In genomic region chr21:31659286-31660133, GRCh38 we compare ENCODE assay signal across 8 cellular contexts. TPM values are rescaled to one million over a fixed set of nuclear protein-coding genes. Genes with fewer than 3 reads are reported as not detected.
A peak's percentile ranks its signal among the peaks of the same experiment; 100 is the strongest.
DNase-seq lines count a peak whose midpoint lies in the region; ATAC-seq lines count a peak whose summit lies in the region.

Gene SOD1 (plus strand): TSS chr21:31659693. CDS start chr21:31659770, 77 bp downstream.

- peaks cover 29% of the 10 kb centered on the region for H3K4me1 ChIP-seq in effector memory CD4-positive, alpha-beta T cell (ENCODE audit: control insufficient read depth, insufficient read depth, low read length, poor library complexity, severe bottlenecking)

- H3K27me3 ChIP-seq in effector memory CD4-positive, alpha-beta T cell (replicated peaks; ENCODE audit: control insufficient read depth, insufficient read depth, low read length, poor library complexity, severe bottlenecking), result no peaks in the 10 kb centered on the region

- peaks cover 11% of the 10 kb centered on the region for H3K36me3 ChIP-seq in effector memory CD4-positive, alpha-beta T cell (ENCODE audit: control insufficient read depth, insufficient read depth, low read length)

- peak within 1 kb of the TSS; percentile 88 for H3K27ac ChIP-seq in effector memory CD4-positive, alpha-beta T cell (ENCODE audit: insufficient read depth, low read length, poor library complexity, severe bottlenecking)

- peak within 1 kb of the TSS; percentile 76 for H3K4me3 ChIP-seq in effector memory CD4-positive, alpha-beta T cell (ENCODE audit: insufficient read depth, low read depth, low read length, poor library complexity, severe bottlenecking)

- no peaks in the 10 kb centered on the region for H3K9me3 ChIP-seq in effector memory CD4-positive, alpha-beta T cell (ENCODE audit: control insufficient read depth, low read length)

- CTCF ChIA-PET in activated CD8-positive, alpha-beta memory T cell treated with anti-CD3 and anti-CD28 coated beads for 36 hours (lab: Charles Lee), result no interaction called here

- DNase-seq in COR-L47 (lab: John Stamatoyannopoulos, UW) (peak; percentile 94), HT1080 (ENCODE audit: low read depth) (peak; percentile 91), NOMO-1 (lab: John Stamatoyannopoulos, UW; ENCODE audit: unreplicated experiment in 2 of 2) (peak; percentile 90 to 97), medulla oblongata (ENCODE audit: extremely low spot score) (peak; percentile 98)
- DNase-seq in effector memory CD4-positive, alpha-beta T cell, result peak; percentile 92 to 94 (median 93)
- DNase-seq in stimulated activated CD4-positive, alpha-beta T cell treated with anti-CD3 and anti-CD28 coated beads, TNF-alpha, amount 100 ng/mL, for 48 hours (ENCODE audit: low read depth in 3 of 3), result peak; percentile 91 to 94 (median 93)

- POLR2A ChIA-PET in activated CD8-positive, alpha-beta memory T cell treated with anti-CD3 and anti-CD28 coated beads for 36 hours (lab: Charles Lee), result no interaction called here

- ATAC-seq in GM21367 (IDR thresholded peaks at IDR 0.05; ENCODE audit: unreplicated experiment), result peak; percentile 88

RNA-seq across cellular contexts. Expression of gene SOD1, which starts in this region (rescaled TPM):
- total RNA-seq in HT1080 (2014; rRNA removed; shearing (Covaris generic)), result 205 and 240 TPM in 2 replicates
- polyA plus RNA-seq in HT1080 (2015; cell fraction: cytosol; rRNA removed), result 289 and 301 TPM in 2 replicates
- 137 and 141 TPM in 2 replicates for polyA plus RNA-seq in HT1080 (2015; cell fraction: nucleus; rRNA removed)
- 100 to 1,000 TPM; 300 to 308 TPM for total RNA-seq in activated CD8-positive, alpha-beta memory T cell treated with anti-CD3 and anti-CD28 coated beads for 36 hours

Comparison
In these comparisons a context has a peak if more than half of its experiments do, and no peak if none do; other contexts are left out.
1. Peak in every context shown above with its lines: DNase-seq, ATAC-seq, H3K4me3 ChIP-seq and H3K27ac ChIP-seq.